ENCODE assay signal across 8 cellular contexts in the genomic region with DNA sequence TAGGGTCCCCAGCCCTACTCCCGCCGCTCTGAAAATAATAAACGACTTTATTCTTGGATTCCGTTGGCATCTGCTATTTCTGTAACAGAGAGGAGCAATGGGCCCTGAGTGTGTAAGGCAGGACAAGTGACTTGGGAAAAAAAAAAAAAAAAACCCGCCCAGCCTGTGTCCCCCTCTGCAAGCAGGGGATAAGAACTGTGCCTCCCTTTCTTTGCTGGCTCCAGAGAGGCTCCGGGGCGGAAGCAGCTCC. TPM values are rescaled to one million over a fixed set of nuclear protein-coding genes. Genes with fewer than 3 reads are reported as not detected.
A peak's percentile ranks its signal among the peaks of the same experiment; 100 is the strongest.
DNase-seq lines count a peak whose midpoint lies in the region; ATAC-seq and TF ChIP-seq lines count a peak whose summit lies in the region.

No MANE protein-coding gene starts in this region.

- intact Hi-C loops in dendritic cell treated with granulocyte-macrophage colony-stimulating factor and Interleukin-4, amounts not matched to agents 40 ng/mL and 50 ng/mL, for 4 days (cut with micrococcal nuclease) = loop anchor here (2.0 kb wide), 1 partner anchor 17 kb away; the partner anchor contains the start of gene PPP1R14B
- intact Hi-C loops in naive thymus-derived CD4-positive, alpha-beta T cell (cut with micrococcal nuclease) = loop anchor here (1.0 kb wide), 8 partner anchors 11 to 75 kb away; partner anchors contain the start of genes FKBP2 (in 2 of the 2), ESRRA (in 1 of the 2) and GPR137 (in 1 of the 2)

- H3K9me3 ChIP-seq in Karpas-422 (ENCODE audit: low read length) = no peaks in the 10 kb centered on the region
- no peaks in the 10 kb centered on the region for H3K9me3 ChIP-seq in naive thymus-derived CD4-positive, alpha-beta T cell (ENCODE audit: control insufficient read depth in 2 of 3, low read length in 3 of 3)

- H3K9me3 Mint-ChIP-seq in dendritic cell treated with granulocyte-macrophage colony-stimulating factor and Interleukin-4, amounts not matched to agents 40 ng/mL and 50 ng/mL, for 4 days = no peaks in the 10 kb centered on the region
- no peaks in the 10 kb centered on the region for H3K9me3 Mint-ChIP-seq in naive thymus-derived CD4-positive, alpha-beta T cell

- H3K4me1 ChIP-seq in Karpas-422 (ENCODE audit: low read length) = peaks cover 64% of the 10 kb centered on the region
- peaks cover 30 to 42% of the 10 kb centered on the region in 2 donors for H3K4me1 ChIP-seq in naive thymus-derived CD4-positive, alpha-beta T cell (ENCODE audit: control insufficient read depth in 2 of 2, insufficient read depth in 2 of 2, low read length in 2 of 2)

- H3K4me1 Mint-ChIP-seq in dendritic cell treated with granulocyte-macrophage colony-stimulating factor and Interleukin-4, amounts not matched to agents 40 ng/mL and 50 ng/mL, for 4 days (ENCODE audit: low read depth) = peaks cover 76% of the 10 kb centered on the region
- peaks cover 23 to 69% (median 56%) of the 10 kb centered on the region in 7 donors for H3K4me1 Mint-ChIP-seq in naive thymus-derived CD4-positive, alpha-beta T cell

- peak overlapping the region; percentile 86 for H3K4me2 ChIP-seq in Karpas-422 (ENCODE audit: low read depth, low read length, poor library complexity, severe bottlenecking)

- TF ChIP-seq CTCF in AG04449 (IDR thresholded peaks at IDR 0.05; ENCODE audit: insufficient read depth, low read length, missing control alignments) = no peak
- TF ChIP-seq CTCF in GM10248 (IDR thresholded peaks at IDR 0.05; ENCODE audit: control extremely low read depth, extremely low read depth, low read depth, missing control alignments) = no peak

- H3K4me3 ChIP-seq in AG04449 (ENCODE audit: low read depth, low read length) (peak overlapping the region; percentile 81), Karpas-422 (ENCODE audit: low read length) (peak overlapping the region; percentile 81)
- H3K4me3 ChIP-seq in naive thymus-derived CD4-positive, alpha-beta T cell (ENCODE audit: low read length) = peak overlapping the region; percentile 79

- no peaks in the 10 kb centered on the region for H3K27me3 ChIP-seq in Karpas-422 (ENCODE audit: low read length)
- no peaks in the 10 kb centered on the region for H3K27me3 ChIP-seq in naive thymus-derived CD4-positive, alpha-beta T cell (ENCODE audit: control insufficient read depth in 2 of 2, insufficient read depth in 2 of 2, low read length in 2 of 2)

- POLR2A ChIA-PET in AG04449 (lab: Yijun Ruan, JAX) (interaction anchor here (0.6 to 1.0 kb wide), 2 partner anchors 15 to 44 kb away, joined by 3 to 5 read pairs; partner anchors contain the start of gene STIP1), GM10248 (lab: Yijun Ruan, JAX) (interaction anchor here (0.6 kb wide), 1 partner anchor 39 kb away, joined by 6 read pairs; no protein-coding TSS in a partner anchor)
- POLR2A ChIA-PET in naive thymus-derived CD4-positive, alpha-beta T cell (lab: Charles Lee) = interaction anchor here (0.6 to 8.3 kb wide), 8 partner anchors 10 to 53 kb away, joined by 3 to 94 read pairs (median 4); partner anchors contain the start of genes FERMT3, FKBP2 and STIP1

- no peaks in the 10 kb centered on the region for H3K27me3 Mint-ChIP-seq in dendritic cell treated with granulocyte-macrophage colony-stimulating factor and Interleukin-4, amounts not matched to agents 40 ng/mL and 50 ng/mL, for 4 days
- H3K27me3 Mint-ChIP-seq in naive thymus-derived CD4-positive, alpha-beta T cell = no peaks in the 10 kb centered on the region

- CTCF ChIA-PET in AG04449 (lab: Yijun Ruan, JAX) = interaction anchor here (3.2 kb wide), 1 partner anchor 26 kb away, joined by 10 read pairs; no protein-coding TSS in a partner anchor
- CTCF ChIA-PET in naive thymus-derived CD4-positive, alpha-beta T cell (lab: Charles Lee) = interaction anchor here (0.7 to 0.8 kb wide), 2 partner anchors 42 to 75 kb away, joined by 3 to 6 read pairs; partner anchors contain the start of gene ESRRA
- CTCF ChIA-PET in GM10248 (lab: Yijun Ruan, JAX) = interaction anchor here (30.9 kb wide), 1 partner anchor 19 kb away, joined by 368 read pairs; the partner anchor contains the start of gene FERMT3

- no peaks in the 10 kb centered on the region for H4K20me1 ChIP-seq in Karpas-422 (ENCODE audit: insufficient read depth, low read depth, low read length)

- no peaks in the 10 kb centered on the region for H3K36me3 ChIP-seq in Karpas-422 (ENCODE audit: insufficient read depth, low read length)
- no peaks in the 10 kb centered on the region for H3K36me3 ChIP-seq in naive thymus-derived CD4-positive, alpha-beta T cell (ENCODE audit: control insufficient read depth in 2 of 3, insufficient read depth in 3 of 3, low read length in 3 of 3)

- H3K9ac ChIP-seq in Karpas-422 (ENCODE audit: low read length) = peak overlapping the region; percentile 60

- H3K27ac ChIP-seq in Karpas-422 (ENCODE audit: low read length) = peak overlapping the region; percentile 74
- H3K27ac ChIP-seq in naive thymus-derived CD4-positive, alpha-beta T cell (ENCODE audit: low read depth, low read length) = peak overlapping the region; percentile 83

- no peak for ATAC-seq in naive thymus-derived CD4-positive, alpha-beta T cell
- no peak for ATAC-seq in GM18873 (IDR thresholded peaks at IDR 0.05; ENCODE audit: low FRiP score, unreplicated experiment)

- H3K27ac Mint-ChIP-seq in dendritic cell treated with granulocyte-macrophage colony-stimulating factor and Interleukin-4, amounts not matched to agents 40 ng/mL and 50 ng/mL, for 4 days = peak overlapping the region; percentile 92
- peak overlapping the region; percentile 85 to 96 (median 92) for H3K27ac Mint-ChIP-seq in naive thymus-derived CD4-positive, alpha-beta T cell

- H3K9me2 ChIP-seq in Karpas-422 (replicated peaks; ENCODE audit: insufficient read depth, low read length) = no peaks in the 10 kb centered on the region

- H2AFZ ChIP-seq in Karpas-422 (ENCODE audit: low read length) = no peak overlapping the region

- no peak for DNase-seq in AG04449 (ENCODE audit: low read depth, low spot score)
- DNase-seq in Karpas-422 = no peak
- no peak for DNase-seq in naive thymus-derived CD4-positive, alpha-beta T cell
- no peak for DNase-seq in GM10248 (ENCODE audit: extremely low spot score)
- no peak for DNase-seq in medulla oblongata (ENCODE audit: extremely low spot score)
- DNase-seq in GOT3 (lab: John Stamatoyannopoulos, UW) = no peak

- H3K79me2 ChIP-seq in Karpas-422 (ENCODE audit: low read length) = peaks cover 16% of the 10 kb centered on the region

- peaks cover 36% of the 10 kb centered on the region for H3K36me3 Mint-ChIP-seq in dendritic cell treated with granulocyte-macrophage colony-stimulating factor and Interleukin-4, amounts not matched to agents 40 ng/mL and 50 ng/mL, for 4 days (ENCODE audit: low read depth)
- no peaks in the 10 kb centered on the region for H3K36me3 Mint-ChIP-seq in naive thymus-derived CD4-positive, alpha-beta T cell

- peak overlapping the region; percentile 93 for H3K4me3 Mint-ChIP-seq in dendritic cell treated with granulocyte-macrophage colony-stimulating factor and Interleukin-4, amounts not matched to agents 40 ng/mL and 50 ng/mL, for 4 days
- peak overlapping the region; percentile 88 to 96 (median 90) for H3K4me3 Mint-ChIP-seq in naive thymus-derived CD4-positive, alpha-beta T cell

RNA-seq across cellular contexts. Expression of gene DNAJC4, which starts 0.5 kb away (rescaled TPM):
- total RNA-seq in Karpas-422 (2014; rRNA removed; shearing (Covaris generic); ENCODE audit: low replicate concordance) = 32.0 and 51.0 TPM in 2 replicates
- 10 to 100 TPM; 39.3 to 61.7 (median 47.4) TPM for total RNA-seq in naive thymus-derived CD4-positive, alpha-beta T cell
- 10 to 100 TPM; 24.3 to 26.7 TPM for polyA plus RNA-seq in naive thymus-derived CD4-positive, alpha-beta T cell

RNA-seq across cellular contexts. Expression of gene NUDT22, which starts 3.8 kb away (rescaled TPM):
- 70.0 and 114 TPM in 2 replicates for total RNA-seq in Karpas-422 (2014; rRNA removed; shearing (Covaris generic); ENCODE audit: low replicate concordance)
- total RNA-seq in naive thymus-derived CD4-positive, alpha-beta T cell = 10 to 100 TPM; 47.8 to 94.0 (median 78.3) TPM
- polyA plus RNA-seq in naive thymus-derived CD4-positive, alpha-beta T cell = 10 to 100 TPM; 40.7 to 51.2 TPM

RNA-seq across cellular contexts. Expression of gene TRPT1, which starts 3.9 kb away (rescaled TPM):
- 72.5 and 90.4 TPM in 2 replicates for total RNA-seq in Karpas-422 (2014; rRNA removed; shearing (Covaris generic); ENCODE audit: low replicate concordance)
- 10 to 100 TPM; 24.0 to 53.0 (median 27.2) TPM for total RNA-seq in naive thymus-derived CD4-positive, alpha-beta T cell
- 10 to 100 TPM; 50.0 to 53.7 TPM for polyA plus RNA-seq in naive thymus-derived CD4-positive, alpha-beta T cell

RNA-seq across cellular contexts. Expression of gene VEGFB, which starts 4.5 kb away (rescaled TPM):
- total RNA-seq in Karpas-422 (2014; rRNA removed; shearing (Covaris generic); ENCODE audit: low replicate concordance) = 43.4 and 67.9 TPM in 2 replicates
- 10 to 100 TPM; 30.6 to 99.5 (median 88.0) TPM for total RNA-seq in naive thymus-derived CD4-positive, alpha-beta T cell
- 10 to 100 TPM; 12.9 to 15.3 TPM for polyA plus RNA-seq in naive thymus-derived CD4-positive, alpha-beta T cell

RNA-seq across cellular contexts. Expression of gene FKBP2, which starts 11.0 kb away (rescaled TPM):
- 27.8 and 73.4 TPM in 2 replicates for total RNA-seq in Karpas-422 (2014; rRNA removed; shearing (Covaris generic); ENCODE audit: low replicate concordance)
- total RNA-seq in naive thymus-derived CD4-positive, alpha-beta T cell = 10 to 100 TPM; 20.3 to 46.6 (median 33.5) TPM
- 10 to 100 TPM; 61.8 to 81.4 TPM for polyA plus RNA-seq in naive thymus-derived CD4-positive, alpha-beta T cell
